Comparison of ENCODE assay signal across 1 cellular context in the genomic region with DNA sequence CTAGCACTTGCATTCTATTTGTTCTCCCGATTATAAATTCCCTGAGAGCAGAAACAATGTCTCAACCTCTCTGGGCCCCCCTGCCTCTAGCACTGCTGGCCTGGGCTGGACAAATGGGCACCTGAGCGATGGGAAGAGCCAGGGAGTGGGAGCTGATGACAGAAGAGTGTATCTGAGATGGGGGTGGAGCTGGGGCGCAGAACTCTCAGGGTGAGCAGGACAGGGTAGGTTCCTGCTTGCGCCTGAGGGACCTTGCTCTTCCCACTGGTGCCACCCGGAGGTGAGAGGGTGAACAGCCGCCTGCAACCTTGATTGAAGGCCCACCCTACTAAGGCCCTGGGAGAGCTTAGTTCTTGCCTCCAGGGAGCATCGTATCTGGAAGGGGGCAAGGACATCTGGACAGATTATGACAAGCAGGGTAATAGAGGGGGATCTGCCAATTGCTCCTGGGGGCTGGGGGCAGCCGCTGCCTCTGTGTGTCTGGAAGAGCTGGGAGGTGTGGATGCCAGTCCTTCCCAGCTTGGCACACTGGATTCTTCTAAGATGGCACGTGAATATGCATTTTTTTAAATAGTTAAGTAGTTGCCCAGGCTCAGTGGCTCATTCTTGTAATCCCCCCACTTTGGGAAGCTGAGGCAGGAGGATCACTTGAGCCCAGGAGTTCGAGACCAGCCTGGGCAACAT.
TF ChIP-seq lines count a peak whose summit lies in the region.

No MANE protein-coding gene starts in this region.

TF ChIP-seq in K562, 482 proteins besides CTCF, POLR2A, EP300 and RAD21 (continued from another document and continues in another):
- TF ChIP-seq, protein P1, sequence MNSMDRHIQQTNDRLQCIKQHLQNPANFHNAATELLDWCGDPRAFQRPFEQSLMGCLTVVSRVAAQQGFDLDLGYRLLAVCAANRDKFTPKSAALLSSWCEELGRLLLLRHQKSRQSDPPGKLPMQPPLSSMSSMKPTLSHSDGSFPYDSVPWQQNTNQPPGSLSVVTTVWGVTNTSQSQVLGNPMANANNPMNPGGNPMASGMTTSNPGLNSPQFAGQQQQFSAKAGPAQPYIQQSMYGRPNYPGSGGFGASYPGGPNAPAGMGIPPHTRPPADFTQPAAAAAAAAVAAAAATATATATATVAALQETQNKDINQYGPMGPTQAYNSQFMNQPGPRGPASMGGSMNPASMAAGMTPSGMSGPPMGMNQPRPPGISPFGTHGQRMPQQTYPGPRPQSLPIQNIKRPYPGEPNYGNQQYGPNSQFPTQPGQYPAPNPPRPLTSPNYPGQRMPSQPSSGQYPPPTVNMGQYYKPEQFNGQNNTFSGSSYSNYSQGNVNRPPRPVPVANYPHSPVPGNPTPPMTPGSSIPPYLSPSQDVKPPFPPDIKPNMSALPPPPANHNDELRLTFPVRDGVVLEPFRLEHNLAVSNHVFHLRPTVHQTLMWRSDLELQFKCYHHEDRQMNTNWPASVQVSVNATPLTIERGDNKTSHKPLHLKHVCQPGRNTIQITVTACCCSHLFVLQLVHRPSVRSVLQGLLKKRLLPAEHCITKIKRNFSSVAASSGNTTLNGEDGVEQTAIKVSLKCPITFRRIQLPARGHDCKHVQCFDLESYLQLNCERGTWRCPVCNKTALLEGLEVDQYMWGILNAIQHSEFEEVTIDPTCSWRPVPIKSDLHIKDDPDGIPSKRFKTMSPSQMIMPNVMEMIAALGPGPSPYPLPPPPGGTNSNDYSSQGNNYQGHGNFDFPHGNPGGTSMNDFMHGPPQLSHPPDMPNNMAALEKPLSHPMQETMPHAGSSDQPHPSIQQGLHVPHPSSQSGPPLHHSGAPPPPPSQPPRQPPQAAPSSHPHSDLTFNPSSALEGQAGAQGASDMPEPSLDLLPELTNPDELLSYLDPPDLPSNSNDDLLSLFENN (IDR thresholded peaks at IDR 0.05; ENCODE audit: low read depth in 2 of 2, low read length in 2 of 2): no peak
- TF ChIP-seq, protein P2, sequence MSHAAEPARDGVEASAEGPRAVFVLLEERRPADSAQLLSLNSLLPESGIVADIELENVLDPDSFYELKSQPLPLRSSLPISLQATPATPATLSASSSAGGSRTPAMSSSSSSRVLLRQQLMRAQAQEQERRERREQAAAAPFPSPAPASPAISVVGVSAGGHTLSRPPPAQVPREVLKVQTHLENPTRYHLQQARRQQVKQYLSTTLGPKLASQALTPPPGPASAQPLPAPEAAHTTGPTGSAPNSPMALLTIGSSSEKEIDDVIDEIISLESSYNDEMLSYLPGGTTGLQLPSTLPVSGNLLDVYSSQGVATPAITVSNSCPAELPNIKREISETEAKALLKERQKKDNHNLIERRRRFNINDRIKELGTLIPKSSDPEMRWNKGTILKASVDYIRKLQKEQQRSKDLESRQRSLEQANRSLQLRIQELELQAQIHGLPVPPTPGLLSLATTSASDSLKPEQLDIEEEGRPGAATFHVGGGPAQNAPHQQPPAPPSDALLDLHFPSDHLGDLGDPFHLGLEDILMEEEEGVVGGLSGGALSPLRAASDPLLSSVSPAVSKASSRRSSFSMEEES (CRISPR knock-in tag; IDR thresholded peaks at IDR 0.05): no peak
- TF ChIP-seq TEAD2 (tag; IDR thresholded peaks at IDR 0.05) (no peak), YBX1 (IDR thresholded peaks at IDR 0.05) (no peak), GTF2F1 (IDR thresholded peaks at IDR 0.05; ENCODE audit: low read depth, low read length) (no peak), ZKSCAN8 (CRISPR knock-in tag; IDR thresholded peaks at IDR 0.05) (no peak), ZFP1 (CRISPR knock-in tag; IDR thresholded peaks at IDR 0.05) (no peak), ZNF561 (CRISPR knock-in tag; conservative IDR thresholded peaks at IDR 0.05) (no peak), JUND (IDR thresholded peaks at IDR 0.05; ENCODE audit: borderline replicate concordance, low read depth, low read length) (peak; percentile 19; the same call in 1 of the 2 replicates), JUND (tag; IDR thresholded peaks at IDR 0.05; ENCODE audit: borderline replicate concordance, low read depth, low read length) (no peak; the same call in 2 of the 3 replicates), PHF21A (IDR thresholded peaks at IDR 0.05; ENCODE audit: borderline replicate concordance, low read depth) (no peak), JUN (IDR thresholded peaks at IDR 0.05; ENCODE audit: borderline replicate concordance, low read depth, low read length) (no peak), JUN (CRISPR knock-in tag; IDR thresholded peaks at IDR 0.05; ENCODE audit: borderline replicate concordance) (no peak), PHTF2 (CRISPR knock-in tag; IDR thresholded peaks at IDR 0.05) (no peak), PHB2 (IDR thresholded peaks at IDR 0.05; ENCODE audit: low read depth) (no peak), ZNF644 (tag; IDR thresholded peaks at IDR 0.05; ENCODE audit: low read depth) (no peak), SMC3 (conservative IDR thresholded peaks at IDR 0.05; ENCODE audit: insufficient read depth, low read depth, low read length) (peak; percentile 48), KLF16 (IDR thresholded peaks at IDR 0.05) (0 out of 2 replicates have a peak, but pooled peaks have one; percentile 14), MEIS2 (IDR thresholded peaks at IDR 0.05; ENCODE audit: partially characterized antibody) (peak; percentile 65), GATAD2B (IDR thresholded peaks at IDR 0.05; ENCODE audit: borderline replicate concordance) (no peak), CTBP1 (IDR thresholded peaks at IDR 0.05; ENCODE audit: borderline replicate concordance) (peak; percentile 23; the same call in 1 of the 2 replicates), CREBBP (IDR thresholded peaks at IDR 0.05; ENCODE audit: low read depth, low read length) (no peak)
- TF ChIP-seq, protein P3, sequence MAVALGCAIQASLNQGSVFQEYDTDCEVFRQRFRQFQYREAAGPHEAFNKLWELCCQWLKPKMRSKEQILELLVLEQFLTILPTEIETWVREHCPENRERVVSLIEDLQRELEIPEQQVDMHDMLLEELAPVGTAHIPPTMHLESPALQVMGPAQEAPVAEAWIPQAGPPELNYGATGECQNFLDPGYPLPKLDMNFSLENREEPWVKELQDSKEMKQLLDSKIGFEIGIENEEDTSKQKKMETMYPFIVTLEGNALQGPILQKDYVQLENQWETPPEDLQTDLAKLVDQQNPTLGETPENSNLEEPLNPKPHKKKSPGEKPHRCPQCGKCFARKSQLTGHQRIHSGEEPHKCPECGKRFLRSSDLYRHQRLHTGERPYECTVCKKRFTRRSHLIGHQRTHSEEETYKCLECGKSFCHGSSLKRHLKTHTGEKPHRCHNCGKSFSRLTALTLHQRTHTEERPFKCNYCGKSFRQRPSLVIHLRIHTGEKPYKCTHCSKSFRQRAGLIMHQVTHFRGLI (CRISPR knock-in tag; IDR thresholded peaks at IDR 0.05): no peak
- TF ChIP-seq, protein P4, sequence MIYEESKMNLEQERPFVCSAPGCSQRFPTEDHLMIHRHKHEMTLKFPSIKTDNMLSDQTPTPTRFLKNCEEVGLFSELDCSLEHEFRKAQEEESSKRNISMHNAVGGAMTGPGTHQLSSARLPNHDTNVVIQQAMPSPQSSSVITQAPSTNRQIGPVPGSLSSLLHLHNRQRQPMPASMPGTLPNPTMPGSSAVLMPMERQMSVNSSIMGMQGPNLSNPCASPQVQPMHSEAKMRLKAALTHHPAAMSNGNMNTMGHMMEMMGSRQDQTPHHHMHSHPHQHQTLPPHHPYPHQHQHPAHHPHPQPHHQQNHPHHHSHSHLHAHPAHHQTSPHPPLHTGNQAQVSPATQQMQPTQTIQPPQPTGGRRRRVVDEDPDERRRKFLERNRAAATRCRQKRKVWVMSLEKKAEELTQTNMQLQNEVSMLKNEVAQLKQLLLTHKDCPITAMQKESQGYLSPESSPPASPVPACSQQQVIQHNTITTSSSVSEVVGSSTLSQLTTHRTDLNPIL (CRISPR knock-in tag; IDR thresholded peaks at IDR 0.05): no peak
- TF ChIP-seq, protein P5, sequence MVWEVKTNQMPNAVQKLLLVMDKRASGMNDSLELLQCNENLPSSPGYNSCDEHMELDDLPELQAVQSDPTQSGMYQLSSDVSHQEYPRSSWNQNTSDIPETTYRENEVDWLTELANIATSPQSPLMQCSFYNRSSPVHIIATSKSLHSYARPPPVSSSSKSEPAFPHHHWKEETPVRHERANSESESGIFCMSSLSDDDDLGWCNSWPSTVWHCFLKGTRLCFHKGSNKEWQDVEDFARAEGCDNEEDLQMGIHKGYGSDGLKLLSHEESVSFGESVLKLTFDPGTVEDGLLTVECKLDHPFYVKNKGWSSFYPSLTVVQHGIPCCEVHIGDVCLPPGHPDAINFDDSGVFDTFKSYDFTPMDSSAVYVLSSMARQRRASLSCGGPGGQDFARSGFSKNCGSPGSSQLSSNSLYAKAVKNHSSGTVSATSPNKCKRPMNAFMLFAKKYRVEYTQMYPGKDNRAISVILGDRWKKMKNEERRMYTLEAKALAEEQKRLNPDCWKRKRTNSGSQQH (CRISPR knock-in tag; IDR thresholded peaks at IDR 0.05): no peak
- TF ChIP-seq, protein P6, sequence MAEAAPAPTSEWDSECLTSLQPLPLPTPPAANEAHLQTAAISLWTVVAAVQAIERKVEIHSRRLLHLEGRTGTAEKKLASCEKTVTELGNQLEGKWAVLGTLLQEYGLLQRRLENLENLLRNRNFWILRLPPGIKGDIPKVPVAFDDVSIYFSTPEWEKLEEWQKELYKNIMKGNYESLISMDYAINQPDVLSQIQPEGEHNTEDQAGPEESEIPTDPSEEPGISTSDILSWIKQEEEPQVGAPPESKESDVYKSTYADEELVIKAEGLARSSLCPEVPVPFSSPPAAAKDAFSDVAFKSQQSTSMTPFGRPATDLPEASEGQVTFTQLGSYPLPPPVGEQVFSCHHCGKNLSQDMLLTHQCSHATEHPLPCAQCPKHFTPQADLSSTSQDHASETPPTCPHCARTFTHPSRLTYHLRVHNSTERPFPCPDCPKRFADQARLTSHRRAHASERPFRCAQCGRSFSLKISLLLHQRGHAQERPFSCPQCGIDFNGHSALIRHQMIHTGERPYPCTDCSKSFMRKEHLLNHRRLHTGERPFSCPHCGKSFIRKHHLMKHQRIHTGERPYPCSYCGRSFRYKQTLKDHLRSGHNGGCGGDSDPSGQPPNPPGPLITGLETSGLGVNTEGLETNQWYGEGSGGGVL (CRISPR knock-in tag; IDR thresholded peaks at IDR 0.05): no peak
- TF ChIP-seq, protein P7, sequence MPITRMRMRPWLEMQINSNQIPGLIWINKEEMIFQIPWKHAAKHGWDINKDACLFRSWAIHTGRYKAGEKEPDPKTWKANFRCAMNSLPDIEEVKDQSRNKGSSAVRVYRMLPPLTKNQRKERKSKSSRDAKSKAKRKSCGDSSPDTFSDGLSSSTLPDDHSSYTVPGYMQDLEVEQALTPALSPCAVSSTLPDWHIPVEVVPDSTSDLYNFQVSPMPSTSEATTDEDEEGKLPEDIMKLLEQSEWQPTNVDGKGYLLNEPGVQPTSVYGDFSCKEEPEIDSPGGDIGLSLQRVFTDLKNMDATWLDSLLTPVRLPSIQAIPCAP (CRISPR knock-in tag; IDR thresholded peaks at IDR 0.05; ENCODE audit: borderline replicate concordance): no peak
- TF ChIP-seq, protein P8, sequence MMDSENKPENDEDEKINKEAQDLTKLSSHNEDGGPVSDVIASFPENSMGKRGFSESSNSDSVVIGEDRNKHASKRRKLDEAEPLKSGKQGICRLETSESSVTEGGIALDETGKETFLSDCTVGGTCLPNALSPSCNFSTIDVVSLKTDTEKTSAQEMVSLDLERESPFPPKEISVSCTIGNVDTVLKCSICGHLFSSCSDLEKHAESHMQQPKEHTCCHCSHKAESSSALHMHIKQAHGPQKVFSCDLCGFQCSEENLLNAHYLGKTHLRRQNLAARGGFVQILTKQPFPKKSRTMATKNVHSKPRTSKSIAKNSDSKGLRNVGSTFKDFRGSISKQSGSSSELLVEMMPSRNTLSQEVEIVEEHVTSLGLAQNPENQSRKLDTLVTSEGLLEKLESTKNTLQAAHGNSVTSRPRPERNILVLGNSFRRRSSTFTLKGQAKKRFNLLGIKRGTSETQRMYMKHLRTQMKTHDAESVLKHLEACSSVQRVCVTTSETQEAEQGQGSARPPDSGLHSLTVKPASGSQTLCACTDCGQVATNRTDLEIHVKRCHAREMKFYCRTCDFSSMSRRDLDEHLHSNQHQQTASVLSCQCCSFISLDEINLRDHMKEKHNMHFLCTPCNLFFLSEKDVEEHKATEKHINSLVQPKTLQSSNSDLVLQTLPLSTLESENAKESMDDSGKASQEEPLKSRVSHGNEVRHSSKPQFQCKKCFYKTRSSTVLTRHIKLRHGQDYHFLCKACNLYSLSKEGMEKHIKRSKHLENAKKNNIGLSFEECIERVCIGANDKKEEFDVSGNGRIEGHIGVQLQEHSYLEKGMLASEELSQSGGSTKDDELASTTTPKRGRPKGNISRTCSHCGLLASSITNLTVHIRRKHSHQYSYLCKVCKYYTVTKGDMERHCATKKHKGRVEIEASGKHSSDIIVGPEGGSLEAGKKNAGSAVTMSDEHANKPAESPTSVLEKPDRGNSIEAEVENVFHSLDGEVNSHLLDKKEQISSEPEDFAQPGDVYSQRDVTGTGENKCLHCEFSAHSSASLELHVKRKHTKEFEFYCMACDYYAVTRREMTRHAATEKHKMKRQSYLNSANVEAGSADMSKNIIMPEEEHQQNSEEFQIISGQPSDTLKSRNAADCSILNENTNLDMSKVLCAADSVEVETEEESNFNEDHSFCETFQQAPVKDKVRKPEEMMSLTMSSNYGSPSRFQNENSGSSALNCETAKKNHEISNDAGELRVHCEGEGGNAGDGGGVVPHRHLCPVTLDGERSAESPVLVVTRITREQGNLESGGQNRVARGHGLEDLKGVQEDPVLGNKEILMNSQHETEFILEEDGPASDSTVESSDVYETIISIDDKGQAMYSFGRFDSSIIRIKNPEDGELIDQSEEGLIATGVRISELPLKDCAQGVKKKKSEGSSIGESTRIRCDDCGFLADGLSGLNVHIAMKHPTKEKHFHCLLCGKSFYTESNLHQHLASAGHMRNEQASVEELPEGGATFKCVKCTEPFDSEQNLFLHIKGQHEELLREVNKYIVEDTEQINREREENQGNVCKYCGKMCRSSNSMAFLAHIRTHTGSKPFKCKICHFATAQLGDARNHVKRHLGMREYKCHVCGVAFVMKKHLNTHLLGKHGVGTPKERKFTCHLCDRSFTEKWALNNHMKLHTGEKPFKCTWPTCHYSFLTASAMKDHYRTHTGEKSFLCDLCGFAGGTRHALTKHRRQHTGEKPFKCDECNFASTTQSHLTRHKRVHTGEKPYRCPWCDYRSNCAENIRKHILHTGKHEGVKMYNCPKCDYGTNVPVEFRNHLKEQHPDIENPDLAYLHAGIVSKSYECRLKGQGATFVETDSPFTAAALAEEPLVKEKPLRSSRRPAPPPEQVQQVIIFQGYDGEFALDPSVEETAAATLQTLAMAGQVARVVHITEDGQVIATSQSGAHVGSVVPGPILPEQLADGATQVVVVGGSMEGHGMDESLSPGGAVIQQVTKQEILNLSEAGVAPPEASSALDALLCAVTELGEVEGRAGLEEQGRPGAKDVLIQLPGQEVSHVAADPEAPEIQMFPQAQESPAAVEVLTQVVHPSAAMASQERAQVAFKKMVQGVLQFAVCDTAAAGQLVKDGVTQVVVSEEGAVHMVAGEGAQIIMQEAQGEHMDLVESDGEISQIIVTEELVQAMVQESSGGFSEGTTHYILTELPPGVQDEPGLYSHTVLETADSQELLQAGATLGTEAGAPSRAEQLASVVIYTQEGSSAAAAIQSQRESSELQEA (IDR thresholded peaks at IDR 0.05; ENCODE audit: low read depth): no peak
- TF ChIP-seq, protein P9, sequence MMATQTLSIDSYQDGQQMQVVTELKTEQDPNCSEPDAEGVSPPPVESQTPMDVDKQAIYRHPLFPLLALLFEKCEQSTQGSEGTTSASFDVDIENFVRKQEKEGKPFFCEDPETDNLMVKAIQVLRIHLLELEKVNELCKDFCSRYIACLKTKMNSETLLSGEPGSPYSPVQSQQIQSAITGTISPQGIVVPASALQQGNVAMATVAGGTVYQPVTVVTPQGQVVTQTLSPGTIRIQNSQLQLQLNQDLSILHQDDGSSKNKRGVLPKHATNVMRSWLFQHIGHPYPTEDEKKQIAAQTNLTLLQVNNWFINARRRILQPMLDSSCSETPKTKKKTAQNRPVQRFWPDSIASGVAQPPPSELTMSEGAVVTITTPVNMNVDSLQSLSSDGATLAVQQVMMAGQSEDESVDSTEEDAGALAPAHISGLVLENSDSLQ (IDR thresholded peaks at IDR 0.05): 0 out of 2 replicates have a peak, but pooled peaks have one; percentile 7
